In the genomic region with DNA sequence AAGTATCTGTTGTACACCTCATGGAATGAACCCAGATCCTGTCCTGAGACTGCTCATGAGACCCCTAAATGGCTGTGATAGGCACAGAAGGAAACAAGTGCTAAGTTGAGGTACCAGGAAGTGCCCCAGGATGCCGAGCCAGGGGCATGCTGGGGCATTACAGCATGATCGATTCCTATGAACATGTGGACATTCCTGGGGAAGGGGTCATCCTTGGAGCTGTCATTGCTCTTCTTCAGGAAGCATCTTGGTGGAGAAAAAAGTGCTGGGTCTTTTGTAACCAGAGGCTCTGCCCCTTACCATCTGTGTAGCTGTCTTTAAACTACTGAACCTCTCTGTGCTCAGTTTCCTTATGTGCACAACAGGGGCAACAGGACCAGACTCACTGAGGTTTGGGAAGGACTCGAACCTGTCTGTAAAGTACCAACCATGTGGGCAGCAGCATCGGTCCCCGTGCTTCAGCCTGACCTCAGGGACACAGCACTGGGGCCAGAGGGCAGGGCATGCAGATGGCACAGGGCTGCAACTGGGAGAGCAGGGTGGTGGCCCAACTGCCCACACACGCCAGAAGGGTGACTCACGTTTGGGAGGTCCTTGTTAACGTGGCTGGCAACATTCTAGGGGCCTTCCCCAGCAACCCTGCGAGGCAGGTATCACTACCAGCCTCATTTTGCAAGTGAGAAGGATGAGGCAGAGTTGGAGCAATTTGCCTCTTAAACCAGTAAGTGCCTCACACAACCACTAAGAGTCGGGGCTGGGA, we compare ENCODE assay signal across 2 cellular contexts.
TF ChIP-seq lines count a peak whose summit lies in the region.

No MANE protein-coding gene starts in this region.

TF ChIP-seq in SK-N-SH, 30 proteins besides CTCF, POLR2A, EP300 and RAD21 (continued from another document):
- TF ChIP-seq, protein P1, sequence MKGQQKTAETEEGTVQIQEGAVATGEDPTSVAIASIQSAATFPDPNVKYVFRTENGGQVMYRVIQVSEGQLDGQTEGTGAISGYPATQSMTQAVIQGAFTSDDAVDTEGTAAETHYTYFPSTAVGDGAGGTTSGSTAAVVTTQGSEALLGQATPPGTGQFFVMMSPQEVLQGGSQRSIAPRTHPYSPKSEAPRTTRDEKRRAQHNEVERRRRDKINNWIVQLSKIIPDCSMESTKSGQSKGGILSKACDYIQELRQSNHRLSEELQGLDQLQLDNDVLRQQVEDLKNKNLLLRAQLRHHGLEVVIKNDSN (IDR thresholded peaks at IDR 0.05; ENCODE audit: borderline replicate concordance, low read depth): no peak
- TF ChIP-seq GATA2 (CRISPR knock-in tag; IDR thresholded peaks at IDR 0.05): no peak

TF ChIP-seq in H1, 55 proteins besides CTCF, POLR2A, EP300 and RAD21 (continued from another document):
- TF ChIP-seq JUN (IDR thresholded peaks at IDR 0.05; ENCODE audit: low read depth, low read length): no peak
